Comparison of ENCODE assay signal across 8 cellular contexts in genomic region chr2:109127556-109127955, GRCh38. TPM values are rescaled to one million over a fixed set of nuclear protein-coding genes. Genes with fewer than 3 reads are reported as not detected.
DNase-seq lines count a peak whose midpoint lies in the region; ATAC-seq and TF ChIP-seq lines count a peak whose summit lies in the region.

No MANE protein-coding gene starts in this region.

- intact Hi-C loops in stomach (cut with DNase I; ENCODE audit: low total_unique reads) = loop anchor here (2.0 kb wide), 1 partner anchor 383 kb away; no protein-coding TSS in a partner anchor

- H3K27ac Mint-ChIP-seq in activated T-cell treated with anti-CD3 and anti-CD28 coated beads, Interleukin-2, amount 50 U/mL, for 72 hours = no peak overlapping the region
- H3K27ac Mint-ChIP-seq in activated CD4-positive, alpha-beta memory T cell treated with anti-CD3 and anti-CD28 coated beads, Interleukin-2, amount 10 ng/mL, durations not matched to agents 7 days and 5 days = no peak overlapping the region

- H3K9me3 ChIP-seq in iPS-20b (ENCODE audit: insufficient read depth, low read depth, low read length) (no peaks in the 10 kb centered on the region), stomach (no peaks in the 10 kb centered on the region)

- peak overlapping the region; percentile 81 to 82 for H3K4me3 Mint-ChIP-seq in activated T-cell treated with anti-CD3 and anti-CD28 coated beads, Interleukin-2, amount 50 U/mL, for 72 hours
- H3K4me3 Mint-ChIP-seq in activated CD4-positive, alpha-beta memory T cell treated with anti-CD3 and anti-CD28 coated beads, Interleukin-2, amount 10 ng/mL, durations not matched to agents 7 days and 5 days = peak overlapping the region; percentile 59

- H3K4me1 Mint-ChIP-seq in activated T-cell treated with anti-CD3 and anti-CD28 coated beads, Interleukin-2, amount 50 U/mL, for 72 hours (ENCODE audit: low read depth) = peaks cover 46% of the 10 kb centered on the region
- peaks cover 27% of the 10 kb centered on the region for H3K4me1 Mint-ChIP-seq in activated CD4-positive, alpha-beta memory T cell treated with anti-CD3 and anti-CD28 coated beads, Interleukin-2, amount 10 ng/mL, durations not matched to agents 7 days and 5 days

- no peak for TF ChIP-seq CTCF in stomach (IDR thresholded peaks at IDR 0.05)

- H3K27me3 ChIP-seq in iPS-20b (ENCODE audit: insufficient read depth, low read length) (peaks cover 65% of the 10 kb centered on the region), stomach (peaks cover 0 to 43% (median 25%) of the 10 kb centered on the region in 3 donors)

- DNase-seq in activated T-cell treated with anti-CD3 and anti-CD28 coated beads, Interleukin-2, amount 50 U/mL, for 72 hours = no peak
- no peak for DNase-seq in activated T-cell treated with anti-CD3 and anti-CD28 coated beads, Interleukin-2, amount 50 U/mL, for 48 hours
- DNase-seq in activated CD4-positive, alpha-beta memory T cell treated with anti-CD3 and anti-CD28 coated beads, Interleukin-2, amount 10 ng/mL, durations not matched to agents 7 days and 5 days = no peak
- DNase-seq in stomach (no peak), NCI-H345 (lab: John Stamatoyannopoulos, UW) (no peak), NOMO-1 treated with dmso at 0.1 percent for 144 hours (lab: John Stamatoyannopoulos, UW; ENCODE audit: unreplicated experiment) (no peak)

- H3K36me3 ChIP-seq in iPS-20b (ENCODE audit: insufficient read depth, low read depth, low read length) = no peaks in the 10 kb centered on the region
- no peaks in the 10 kb centered on the region for H3K36me3 ChIP-seq in stomach

- no peak overlapping the region for H3K9ac ChIP-seq in iPS-20b (ENCODE audit: low read depth, low read length)

- CTCF ChIA-PET in activated CD4-positive, alpha-beta memory T cell treated with anti-CD3 and anti-CD28 coated beads, Interleukin-2, amount 10 ng/mL, durations not matched to agents 7 days and 5 days (lab: Charles Lee) = interaction anchor here (0.6 to 4.3 kb wide), 5 partner anchors 224 to 386 kb away, joined by 3 to 32 read pairs (median 5); no protein-coding TSS in a partner anchor

- TF ChIP-seq EP300 in stomach (IDR thresholded peaks at IDR 0.05) = no peak

- H3K27ac ChIP-seq in iPS-20b (ENCODE audit: low read length) = no peak overlapping the region
- H3K27ac ChIP-seq in stomach = peak overlapping the region in 1 of 5 donors; percentile 83

- H3K27me3 Mint-ChIP-seq in activated T-cell treated with anti-CD3 and anti-CD28 coated beads, Interleukin-2, amount 50 U/mL, for 72 hours (ENCODE audit: low read depth) = peaks cover 21% of the 10 kb centered on the region
- peaks cover 59% of the 10 kb centered on the region for H3K27me3 Mint-ChIP-seq in activated CD4-positive, alpha-beta memory T cell treated with anti-CD3 and anti-CD28 coated beads, Interleukin-2, amount 10 ng/mL, durations not matched to agents 7 days and 5 days

- no peak for TF ChIP-seq POLR2A in stomach (IDR thresholded peaks at IDR 0.05)

- ATAC-seq in activated T-cell treated with anti-CD3 and anti-CD28 coated beads, Interleukin-2, amount 50 U/mL, for 72 hours (replicated peaks in 1 of 2) = no peak
- ATAC-seq in GM21360 (IDR thresholded peaks at IDR 0.05; ENCODE audit: unreplicated experiment) = no peak

- WGBS in stomach, 5 donors = 71 to 81% (median 74%) methylated on average over 10 of the region's 10 CpGs

- H3K36me3 Mint-ChIP-seq in activated T-cell treated with anti-CD3 and anti-CD28 coated beads, Interleukin-2, amount 50 U/mL, for 72 hours (ENCODE audit: insufficient read depth in 2 of 2) = peaks cover 0 to 2% of the 10 kb centered on the region in 2 donors
- peaks cover 3% of the 10 kb centered on the region for H3K36me3 Mint-ChIP-seq in activated CD4-positive, alpha-beta memory T cell treated with anti-CD3 and anti-CD28 coated beads, Interleukin-2, amount 10 ng/mL, durations not matched to agents 7 days and 5 days (ENCODE audit: low read depth)

- H3K4me1 ChIP-seq in iPS-20b (ENCODE audit: insufficient read depth, low read length) (no peaks in the 10 kb centered on the region), stomach (peaks cover 16 to 43% (median 24%) of the 10 kb centered on the region in 4 donors)

- H3K4me3 ChIP-seq in iPS-20b (ENCODE audit: low read length) = peak overlapping the region; percentile 64; the same call in 1 of the 2 replicates
- H3K4me3 ChIP-seq in stomach = peak overlapping the region in 3 of 4 donors; percentile 58 to 77 (median 67)

- H3K9me3 Mint-ChIP-seq in activated T-cell treated with anti-CD3 and anti-CD28 coated beads, Interleukin-2, amount 50 U/mL, for 72 hours = no peaks in the 10 kb centered on the region
- H3K9me3 Mint-ChIP-seq in activated CD4-positive, alpha-beta memory T cell treated with anti-CD3 and anti-CD28 coated beads, Interleukin-2, amount 10 ng/mL, durations not matched to agents 7 days and 5 days = no peaks in the 10 kb centered on the region

- POLR2A ChIA-PET in activated CD4-positive, alpha-beta memory T cell treated with anti-CD3 and anti-CD28 coated beads, Interleukin-2, amount 10 ng/mL, durations not matched to agents 7 days and 5 days (lab: Charles Lee) = no interaction called here

RNA-seq across cellular contexts. Expression of gene SH3RF3, which starts 1.4 kb away (rescaled TPM):
- total RNA-seq in activated T-cell treated with anti-CD3 and anti-CD28 coated beads, Interleukin-2, amount 50 U/mL, for 72 hours = 1 to 10 TPM; 1.0 to 1.2 TPM
- under 1 TPM; 0.23 to 0.45 TPM for total RNA-seq in activated CD4-positive, alpha-beta memory T cell treated with anti-CD3 and anti-CD28 coated beads, Interleukin-2, amount 10 ng/mL, durations not matched to agents 7 days and 5 days
- total RNA-seq in stomach = 10 to 100 TPM in 1 of 5 donors, 1 to 10 TPM in 3, under 1 TPM in 1; 0.87 to 11.1 (median 5.0) TPM
- polyA plus RNA-seq in stomach = 1 to 10 TPM; 2.3 to 4.3 (median 2.4) TPM
